In genomic region chr7:119100611-119101258, GRCh38 we compare ENCODE assay signal across 1 cellular context.
A peak's percentile ranks its signal among the peaks of the same experiment; 100 is the strongest.
TF ChIP-seq lines count a peak whose summit lies in the region.

No MANE protein-coding gene starts in this region.

TF ChIP-seq in H1, 55 proteins besides CTCF, POLR2A, EP300 and RAD21:
- TF ChIP-seq SP1 (IDR thresholded peaks at IDR 0.05; ENCODE audit: low read depth, low read length), result peak; percentile 64; the same call in 1 of the 2 replicates
- peak; percentile 46 for TF ChIP-seq NANOG (IDR thresholded peaks at IDR 0.05; ENCODE audit: insufficient read depth, low read depth, low read length, poor library complexity, severe bottlenecking)
- TF ChIP-seq RBBP5 (IDR thresholded peaks at IDR 0.05; ENCODE audit: borderline replicate concordance, low read depth, low read length), result peak; percentile 57; the same call in 1 of the 2 replicates
- peak; percentile 63 for TF ChIP-seq ASH2L (IDR thresholded peaks at IDR 0.05; ENCODE audit: low read length)
